Comparison of ENCODE assay signal across 8 cellular contexts in genomic region chr2:121071058-121071504, GRCh38.
DNase-seq lines count a peak whose midpoint lies in the region; TF ChIP-seq lines count a peak whose summit lies in the region.

No MANE protein-coding gene starts in this region.

- H3K9me3 ChIP-seq in SU-DHL-6 (ENCODE audit: insufficient read depth, low read length), result no peaks in the 10 kb centered on the region

- H3K9me2 ChIP-seq in SU-DHL-6 (replicated peaks; ENCODE audit: insufficient read depth, low read length), result no peaks in the 10 kb centered on the region

- H3F3A ChIP-seq in SU-DHL-6 (ENCODE audit: insufficient read depth), result no peaks in the 10 kb centered on the region

- H3K36me3 ChIP-seq in SU-DHL-6 (ENCODE audit: low read length), result no peaks in the 10 kb centered on the region

- TF ChIP-seq POLR2A in lower leg skin (IDR thresholded peaks at IDR 0.05), result no peak

- no peaks in the 10 kb centered on the region for H3K79me2 ChIP-seq in SU-DHL-6 (ENCODE audit: insufficient read depth, low read length)

- DNase-seq in 8988T (peak; percentile 90), GM10266 (ENCODE audit: extremely low spot score) (peak; percentile 73), cerebellum (ENCODE audit: low spot score) (peak; percentile 49), lower leg skin (ENCODE audit: low spot score in 2 of 2) (peak; percentile 55 to 95), substantia nigra (lab: John Stamatoyannopoulos, UW) (peak in 36 of 49 donors; percentile 6 to 75 (median 42)), NCI-H524 treated with DMSO at 0.1 percent for 48 hours (lab: John Stamatoyannopoulos, UW) (no peak)

- no peak overlapping the region for H3K9ac ChIP-seq in SU-DHL-6 (ENCODE audit: low read length)

- WGBS in lower leg skin, 2 donors, result 1 to 9% methylated on average over 12 to 14 of the region's 14 CpGs

- TF ChIP-seq CTCF in GM10266 (IDR thresholded peaks at IDR 0.05; ENCODE audit: control insufficient read depth, insufficient read depth, low read depth, missing control alignments) (peak; percentile 70), LNCAP (IDR thresholded peaks at IDR 0.05) (peak; percentile 81), SU-DHL-6 (IDR thresholded peaks at IDR 0.05; ENCODE audit: insufficient read depth, low read length, poor library complexity, severe bottlenecking) (peak; percentile 66), lower leg skin (IDR thresholded peaks at IDR 0.05) (peak in 1 of 3 donors; percentile 69)

- intact Hi-C loops in lower leg skin (cut with DNase I; ENCODE audit: low total_unique reads), result loop anchor here (2.0 kb wide), 1 partner anchor 374 kb away; no protein-coding TSS in a partner anchor

- H3K27ac ChIP-seq in SU-DHL-6 (ENCODE audit: low read depth, low read length), result no peak overlapping the region
- no peak overlapping the region for H3K27ac ChIP-seq in substantia nigra (ENCODE audit: low read depth, low read length, poor library complexity, severe bottlenecking)

- H4K20me1 ChIP-seq in SU-DHL-6 (ENCODE audit: low read depth, low read length), result no peaks in the 10 kb centered on the region

- H3K4me3 ChIP-seq in SU-DHL-6 (ENCODE audit: insufficient read depth, low read length, poor library complexity, severe bottlenecking) (no peak overlapping the region), lower leg skin (ENCODE audit: low read depth, poor library complexity, severe bottlenecking) (no peak overlapping the region)

- H3K27me3 ChIP-seq in SU-DHL-6 (ENCODE audit: low read length), result no peaks in the 10 kb centered on the region

- no peak overlapping the region for H3K4me2 ChIP-seq in SU-DHL-6 (ENCODE audit: low read depth, low read length, poor library complexity, severe bottlenecking)

- no peak overlapping the region for H2AFZ ChIP-seq in SU-DHL-6 (ENCODE audit: low read depth, low read length, severe bottlenecking)
